ENCODE assay signal across 1 cellular context in genomic region chr2:127526142-127526939, GRCh38.
TF ChIP-seq lines count a peak whose summit lies in the region.

Gene IWS1, minus strand, starts transcription at chr2:127526489. Its CDS starts 281 bp downstream, at chr2:127526208.

TF ChIP-seq in GM12878, 131 proteins besides CTCF, POLR2A, EP300 and RAD21 (continued from another document and continues in another):
- no peak for TF ChIP-seq ZNF592 (IDR thresholded peaks at IDR 0.05)
- no peak for TF ChIP-seq STAT1 (conservative IDR thresholded peaks at IDR 0.05)
- no peak for TF ChIP-seq FOS (IDR thresholded peaks at IDR 0.05; ENCODE audit: borderline replicate concordance, extremely low read depth, insufficient read length)
- TF ChIP-seq KLF5 (IDR thresholded peaks at IDR 0.05; ENCODE audit: partially characterized antibody), result peak; percentile 41
- no peak for TF ChIP-seq TCF7 (IDR thresholded peaks at IDR 0.05; ENCODE audit: borderline replicate concordance)
- no peak for TF ChIP-seq HSF1 (IDR thresholded peaks at IDR 0.05; ENCODE audit: low read depth, low read length)
- no peak for TF ChIP-seq BCLAF1 (IDR thresholded peaks at IDR 0.05)
- TF ChIP-seq RB1 (IDR thresholded peaks at IDR 0.05; ENCODE audit: borderline replicate concordance), result no peak
- peak; percentile 12 for TF ChIP-seq MEF2B (IDR thresholded peaks at IDR 0.05; ENCODE audit: partially characterized antibody, poor library complexity, severe bottlenecking)
- peak; percentile 73; the same call in 1 of the 2 replicates for TF ChIP-seq LARP7 (IDR thresholded peaks at IDR 0.05)
- TF ChIP-seq NBN (IDR thresholded peaks at IDR 0.05), result peak; percentile 89
- TF ChIP-seq YBX1 (IDR thresholded peaks at IDR 0.05), result no peak
- no peak for TF ChIP-seq CHD2 (IDR thresholded peaks at IDR 0.05; ENCODE audit: borderline replicate concordance, low read depth, low read length)
- no peak for TF ChIP-seq JUNB (IDR thresholded peaks at IDR 0.05)
- no peak for TF ChIP-seq NFYA (IDR thresholded peaks at IDR 0.05; ENCODE audit: borderline replicate concordance, low read depth, low read length)
- TF ChIP-seq ZNF622 (IDR thresholded peaks at IDR 0.05), result no peak; the same call in 1 of the 2 replicates
- TF ChIP-seq, protein P1, sequence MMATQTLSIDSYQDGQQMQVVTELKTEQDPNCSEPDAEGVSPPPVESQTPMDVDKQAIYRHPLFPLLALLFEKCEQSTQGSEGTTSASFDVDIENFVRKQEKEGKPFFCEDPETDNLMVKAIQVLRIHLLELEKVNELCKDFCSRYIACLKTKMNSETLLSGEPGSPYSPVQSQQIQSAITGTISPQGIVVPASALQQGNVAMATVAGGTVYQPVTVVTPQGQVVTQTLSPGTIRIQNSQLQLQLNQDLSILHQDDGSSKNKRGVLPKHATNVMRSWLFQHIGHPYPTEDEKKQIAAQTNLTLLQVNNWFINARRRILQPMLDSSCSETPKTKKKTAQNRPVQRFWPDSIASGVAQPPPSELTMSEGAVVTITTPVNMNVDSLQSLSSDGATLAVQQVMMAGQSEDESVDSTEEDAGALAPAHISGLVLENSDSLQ (IDR thresholded peaks at IDR 0.05), result peak; percentile 50
- TF ChIP-seq, protein P2, sequence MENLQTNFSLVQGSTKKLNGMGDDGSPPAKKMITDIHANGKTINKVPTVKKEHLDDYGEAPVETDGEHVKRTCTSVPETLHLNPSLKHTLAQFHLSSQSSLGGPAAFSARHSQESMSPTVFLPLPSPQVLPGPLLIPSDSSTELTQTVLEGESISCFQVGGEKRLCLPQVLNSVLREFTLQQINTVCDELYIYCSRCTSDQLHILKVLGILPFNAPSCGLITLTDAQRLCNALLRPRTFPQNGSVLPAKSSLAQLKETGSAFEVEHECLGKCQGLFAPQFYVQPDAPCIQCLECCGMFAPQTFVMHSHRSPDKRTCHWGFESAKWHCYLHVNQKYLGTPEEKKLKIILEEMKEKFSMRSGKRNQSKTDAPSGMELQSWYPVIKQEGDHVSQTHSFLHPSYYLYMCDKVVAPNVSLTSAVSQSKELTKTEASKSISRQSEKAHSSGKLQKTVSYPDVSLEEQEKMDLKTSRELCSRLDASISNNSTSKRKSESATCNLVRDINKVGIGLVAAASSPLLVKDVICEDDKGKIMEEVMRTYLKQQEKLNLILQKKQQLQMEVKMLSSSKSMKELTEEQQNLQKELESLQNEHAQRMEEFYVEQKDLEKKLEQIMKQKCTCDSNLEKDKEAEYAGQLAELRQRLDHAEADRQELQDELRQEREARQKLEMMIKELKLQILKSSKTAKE (IDR thresholded peaks at IDR 0.05; ENCODE audit: low read depth, poor library complexity, severe bottlenecking), result peak; percentile 47
- TF ChIP-seq KDM1A (IDR thresholded peaks at IDR 0.05; ENCODE audit: borderline replicate concordance), result no peak
- peak; percentile 45; the same call in 1 of the 2 replicates for TF ChIP-seq PAX5 (IDR thresholded peaks at IDR 0.05; ENCODE audit: borderline replicate concordance, low read depth, low read length)
- TF ChIP-seq RELB (IDR thresholded peaks at IDR 0.05; ENCODE audit: low read depth), result peak; percentile 91
- TF ChIP-seq, protein P3, sequence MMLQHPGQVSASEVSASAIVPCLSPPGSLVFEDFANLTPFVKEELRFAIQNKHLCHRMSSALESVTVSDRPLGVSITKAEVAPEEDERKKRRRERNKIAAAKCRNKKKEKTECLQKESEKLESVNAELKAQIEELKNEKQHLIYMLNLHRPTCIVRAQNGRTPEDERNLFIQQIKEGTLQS (IDR thresholded peaks at IDR 0.05; ENCODE audit: borderline replicate concordance, extremely low read depth, low read depth, low read length), result no peak
- TF ChIP-seq NR2C1 (IDR thresholded peaks at IDR 0.05), result peak; percentile 72
- no peak for TF ChIP-seq SP1 (IDR thresholded peaks at IDR 0.05; ENCODE audit: low read depth, low read length)
- TF ChIP-seq, protein P4, sequence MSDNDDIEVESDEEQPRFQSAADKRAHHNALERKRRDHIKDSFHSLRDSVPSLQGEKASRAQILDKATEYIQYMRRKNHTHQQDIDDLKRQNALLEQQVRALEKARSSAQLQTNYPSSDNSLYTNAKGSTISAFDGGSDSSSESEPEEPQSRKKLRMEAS (IDR thresholded peaks at IDR 0.05; ENCODE audit: low read depth, low read length), result no peak; the same call in 1 of the 2 replicates
- TF ChIP-seq BMI1 (IDR thresholded peaks at IDR 0.05; ENCODE audit: borderline replicate concordance), result no peak
- TF ChIP-seq, protein P5, sequence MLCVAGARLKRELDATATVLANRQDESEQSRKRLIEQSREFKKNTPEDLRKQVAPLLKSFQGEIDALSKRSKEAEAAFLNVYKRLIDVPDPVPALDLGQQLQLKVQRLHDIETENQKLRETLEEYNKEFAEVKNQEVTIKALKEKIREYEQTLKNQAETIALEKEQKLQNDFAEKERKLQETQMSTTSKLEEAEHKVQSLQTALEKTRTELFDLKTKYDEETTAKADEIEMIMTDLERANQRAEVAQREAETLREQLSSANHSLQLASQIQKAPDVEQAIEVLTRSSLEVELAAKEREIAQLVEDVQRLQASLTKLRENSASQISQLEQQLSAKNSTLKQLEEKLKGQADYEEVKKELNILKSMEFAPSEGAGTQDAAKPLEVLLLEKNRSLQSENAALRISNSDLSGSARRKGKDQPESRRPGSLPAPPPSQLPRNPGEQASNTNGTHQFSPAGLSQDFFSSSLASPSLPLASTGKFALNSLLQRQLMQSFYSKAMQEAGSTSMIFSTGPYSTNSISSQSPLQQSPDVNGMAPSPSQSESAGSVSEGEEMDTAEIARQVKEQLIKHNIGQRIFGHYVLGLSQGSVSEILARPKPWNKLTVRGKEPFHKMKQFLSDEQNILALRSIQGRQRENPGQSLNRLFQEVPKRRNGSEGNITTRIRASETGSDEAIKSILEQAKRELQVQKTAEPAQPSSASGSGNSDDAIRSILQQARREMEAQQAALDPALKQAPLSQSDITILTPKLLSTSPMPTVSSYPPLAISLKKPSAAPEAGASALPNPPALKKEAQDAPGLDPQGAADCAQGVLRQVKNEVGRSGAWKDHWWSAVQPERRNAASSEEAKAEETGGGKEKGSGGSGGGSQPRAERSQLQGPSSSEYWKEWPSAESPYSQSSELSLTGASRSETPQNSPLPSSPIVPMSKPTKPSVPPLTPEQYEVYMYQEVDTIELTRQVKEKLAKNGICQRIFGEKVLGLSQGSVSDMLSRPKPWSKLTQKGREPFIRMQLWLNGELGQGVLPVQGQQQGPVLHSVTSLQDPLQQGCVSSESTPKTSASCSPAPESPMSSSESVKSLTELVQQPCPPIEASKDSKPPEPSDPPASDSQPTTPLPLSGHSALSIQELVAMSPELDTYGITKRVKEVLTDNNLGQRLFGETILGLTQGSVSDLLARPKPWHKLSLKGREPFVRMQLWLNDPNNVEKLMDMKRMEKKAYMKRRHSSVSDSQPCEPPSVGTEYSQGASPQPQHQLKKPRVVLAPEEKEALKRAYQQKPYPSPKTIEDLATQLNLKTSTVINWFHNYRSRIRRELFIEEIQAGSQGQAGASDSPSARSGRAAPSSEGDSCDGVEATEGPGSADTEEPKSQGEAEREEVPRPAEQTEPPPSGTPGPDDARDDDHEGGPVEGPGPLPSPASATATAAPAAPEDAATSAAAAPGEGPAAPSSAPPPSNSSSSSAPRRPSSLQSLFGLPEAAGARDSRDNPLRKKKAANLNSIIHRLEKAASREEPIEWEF (IDR thresholded peaks at IDR 0.05; ENCODE audit: insufficient replicate concordance, low read depth, low read length), result no peak
- TF ChIP-seq ZSCAN29 (IDR thresholded peaks at IDR 0.05), result no peak
- TF ChIP-seq DPF2 (IDR thresholded peaks at IDR 0.05), result no peak
- TF ChIP-seq, protein P6, sequence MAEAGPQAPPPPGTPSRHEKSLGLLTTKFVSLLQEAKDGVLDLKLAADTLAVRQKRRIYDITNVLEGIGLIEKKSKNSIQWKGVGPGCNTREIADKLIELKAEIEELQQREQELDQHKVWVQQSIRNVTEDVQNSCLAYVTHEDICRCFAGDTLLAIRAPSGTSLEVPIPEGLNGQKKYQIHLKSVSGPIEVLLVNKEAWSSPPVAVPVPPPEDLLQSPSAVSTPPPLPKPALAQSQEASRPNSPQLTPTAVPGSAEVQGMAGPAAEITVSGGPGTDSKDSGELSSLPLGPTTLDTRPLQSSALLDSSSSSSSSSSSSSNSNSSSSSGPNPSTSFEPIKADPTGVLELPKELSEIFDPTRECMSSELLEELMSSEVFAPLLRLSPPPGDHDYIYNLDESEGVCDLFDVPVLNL (IDR thresholded peaks at IDR 0.05; ENCODE audit: low read depth, low read length), result peak; percentile 71; the same call in 1 of the 2 replicates
- TF ChIP-seq IRF4 (IDR thresholded peaks at IDR 0.05; ENCODE audit: low read depth, low read length), result 0 out of 2 replicates have a peak, but pooled peaks have one; percentile 12
- TF ChIP-seq MLLT1 (IDR thresholded peaks at IDR 0.05), result peak; percentile 74; the same call in 1 of the 2 replicates
